ENCODE assay signal across 2 cellular contexts in genomic region chr5:127089206-127089605, GRCh38.
TF ChIP-seq lines count a peak whose summit lies in the region.

No MANE protein-coding gene starts in this region.

TF ChIP-seq in IMR-90, 13 proteins besides CTCF, POLR2A, EP300 and RAD21:
- TF ChIP-seq BHLHE40 (IDR thresholded peaks at IDR 0.05; ENCODE audit: low read depth, low read length): no peak
- no peak for TF ChIP-seq MAZ (IDR thresholded peaks at IDR 0.05; ENCODE audit: borderline replicate concordance, low read depth, low read length)
- no peak for TF ChIP-seq SMC3 (IDR thresholded peaks at IDR 0.05; ENCODE audit: low read depth, low read length)
- no peak for TF ChIP-seq NFE2L2 (IDR thresholded peaks at IDR 0.05; ENCODE audit: low read depth, low read length)
- TF ChIP-seq FOS (IDR thresholded peaks at IDR 0.05; ENCODE audit: low read depth, low read length): no peak
- TF ChIP-seq CHD1 (IDR thresholded peaks at IDR 0.05; ENCODE audit: low read depth, low read length): no peak
- no peak for TF ChIP-seq MAFK (IDR thresholded peaks at IDR 0.05; ENCODE audit: low read depth, low read length)
- TF ChIP-seq ELK1 (IDR thresholded peaks at IDR 0.05; ENCODE audit: borderline replicate concordance, low read depth, low read length): no peak
- no peak for TF ChIP-seq RFX5 (IDR thresholded peaks at IDR 0.05; ENCODE audit: low read depth, low read length)
- no peak for TF ChIP-seq MXI1 (IDR thresholded peaks at IDR 0.05; ENCODE audit: borderline replicate concordance, low read depth, low read length)
- TF ChIP-seq RCOR1 (IDR thresholded peaks at IDR 0.05; ENCODE audit: insufficient replicate concordance, low read length): no peak
- TF ChIP-seq USF2 (IDR thresholded peaks at IDR 0.05; ENCODE audit: low read depth, low read length): no peak
- no peak for TF ChIP-seq CEBPB (IDR thresholded peaks at IDR 0.05; ENCODE audit: low read depth, low read length)

TF ChIP-seq in SK-N-SH, 30 proteins besides CTCF, POLR2A, EP300 and RAD21:
- no peak for TF ChIP-seq GATA2 (CRISPR knock-in tag; IDR thresholded peaks at IDR 0.05)
- no peak for TF ChIP-seq RXRA (IDR thresholded peaks at IDR 0.05; ENCODE audit: borderline replicate concordance, low read depth)
- TF ChIP-seq PBX3 (IDR thresholded peaks at IDR 0.05): no peak
- TF ChIP-seq NFIC (IDR thresholded peaks at IDR 0.05; ENCODE audit: borderline replicate concordance): no peak
- no peak for TF ChIP-seq JUND (IDR thresholded peaks at IDR 0.05)
